20 cellular contexts compared by ENCODE assay signal in the genomic region with DNA sequence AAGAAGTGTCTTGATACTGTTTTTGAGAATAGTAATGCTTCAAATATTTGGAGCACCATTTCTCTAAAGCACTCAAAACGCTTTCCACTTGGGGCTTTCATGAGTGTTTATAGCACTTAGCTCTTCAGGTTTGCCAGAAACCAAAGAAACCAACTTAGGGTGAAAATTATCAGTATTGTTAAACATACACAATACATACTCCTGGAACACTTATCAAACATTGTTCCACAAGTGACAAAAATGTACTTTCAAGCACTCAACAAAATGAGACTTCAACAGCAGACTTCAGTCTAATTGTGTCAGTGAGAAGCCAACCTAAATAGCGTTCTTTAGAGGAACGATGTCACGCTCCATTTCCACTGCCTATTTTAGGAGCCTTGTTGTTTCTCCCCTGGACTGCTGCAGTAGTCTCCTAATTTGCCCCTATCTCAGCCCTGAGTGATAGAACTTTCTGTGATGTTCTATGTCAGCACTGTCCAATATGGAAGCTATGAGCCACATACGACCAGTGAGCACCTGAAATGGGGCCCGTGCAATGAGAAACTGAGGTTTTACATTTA.
DNase-seq lines count a peak whose midpoint lies in the region; ATAC-seq lines count a peak whose summit lies in the region.
"Had no signal": no experiment of that assay in that cellular context is flagged by ENCODE, and none has a peak within 500 bp of the region (broad histone marks: within the 10 kb centered on the region; RNA-seq: fewer than 3 reads in every experiment).

No MANE protein-coding gene starts in this region.

- no peaks in the 10 kb centered on the region for H3K27me3 Mint-ChIP-seq in naive B cell
- H3K27me3 Mint-ChIP-seq: CD4-positive, alpha-beta T cell had no signal

- peaks cover 53 to 76% (median 60%) of the 10 kb centered on the region in 3 donors for H3K4me1 Mint-ChIP-seq in naive B cell

- peak; percentile 69 to 74 for ATAC-seq in naive B cell (ENCODE audit: low read depth in 2 of 2)
- ATAC-seq: A549, K562 had no signal

- H3K9me2 ChIP-seq in Karpas-422 (replicated peaks; ENCODE audit: insufficient read depth, low read length): no peaks in the 10 kb centered on the region

- peak overlapping the region; percentile 80 for H3K27ac ChIP-seq in BLaER1
- 0 out of 2 replicates have a peak overlapping the region, but pooled peaks have one; percentile 14 for H3K27ac ChIP-seq in Karpas-422 (ENCODE audit: low read length)
- H3K27ac ChIP-seq: A549, HL-60, SJCRH30 had no signal

- H3K4me1 ChIP-seq in BLaER1 (peaks cover 52% of the 10 kb centered on the region), Karpas-422 (ENCODE audit: low read length) (peaks cover 18% of the 10 kb centered on the region), HAP-1 (no peaks in the 10 kb centered on the region; the same call in 1 of the 2 replicates)
- H3K4me1 ChIP-seq: A549, Caco-2, SJCRH30 had no signal

- H3K9me3 ChIP-seq in BLaER1: peaks cover 25% of the 10 kb centered on the region
- no peaks in the 10 kb centered on the region for H3K9me3 ChIP-seq in Karpas-422 (ENCODE audit: low read length)
- no peaks in the 10 kb centered on the region for H3K9me3 ChIP-seq in HAP-1
- H3K9me3 ChIP-seq: A549, BE2C, Caco-2, SJCRH30 had no signal

- H3K9ac ChIP-seq in BLaER1 (peak overlapping the region; percentile 18; the same call in 1 of the 2 replicates), Karpas-422 (ENCODE audit: low read length) (no peak overlapping the region)

- H4K20me1 ChIP-seq in BLaER1 (no peaks in the 10 kb centered on the region), Karpas-422 (ENCODE audit: insufficient read depth, low read depth, low read length) (no peaks in the 10 kb centered on the region)

- H3K79me2 ChIP-seq in Karpas-422 (ENCODE audit: low read length): no peaks in the 10 kb centered on the region

- peaks cover 0 to 13% of the 10 kb centered on the region in 2 donors for H3K36me3 Mint-ChIP-seq in naive B cell

- peak overlapping the region in 6 of 8 donors; percentile 17 to 76 (median 72) for H3K4me3 Mint-ChIP-seq in naive B cell
- H3K4me3 Mint-ChIP-seq: CD4-positive, alpha-beta T cell had no signal

- H2AFZ ChIP-seq in Karpas-422 (ENCODE audit: low read length): peak overlapping the region; percentile 70

- peak overlapping the region in 5 of 6 donors; percentile 17 to 88 (median 64) for H3K27ac Mint-ChIP-seq in naive B cell
- H3K27ac Mint-ChIP-seq: CD4-positive, alpha-beta T cell had no signal

- H3K4me2 ChIP-seq in BLaER1: peak overlapping the region; percentile 78
- peak overlapping the region; percentile 57 for H3K4me2 ChIP-seq in Karpas-422 (ENCODE audit: low read depth, low read length, poor library complexity, severe bottlenecking)
- H3K4me2 ChIP-seq: A549 had no signal

- H3K4me3 ChIP-seq in BLaER1: peak overlapping the region; percentile 29; the same call in 1 of the 2 replicates
- peak overlapping the region; percentile 1; the same call in 1 of the 2 replicates for H3K4me3 ChIP-seq in Karpas-422 (ENCODE audit: low read length)
- no peak overlapping the region for H3K4me3 ChIP-seq in HAP-1
- H3K4me3 ChIP-seq: A549, K562, SJCRH30 had no signal

- H3K36me3 ChIP-seq in BLaER1 (no peaks in the 10 kb centered on the region), Karpas-422 (ENCODE audit: insufficient read depth, low read length) (no peaks in the 10 kb centered on the region), HAP-1 (replicated peaks) (no peaks in the 10 kb centered on the region)
- H3K36me3 ChIP-seq: BE2C, SJCRH30 had no signal

- in situ Hi-C loops in HAP-1 (cut with MboI; ENCODE audit: low sequenced_read_pairs): no loop called here

- no peaks in the 10 kb centered on the region for H3K27me3 ChIP-seq in BLaER1
- no peaks in the 10 kb centered on the region for H3K27me3 ChIP-seq in Karpas-422 (ENCODE audit: low read length)
- H3K27me3 ChIP-seq in HAP-1 (ENCODE audit: low read depth): no peaks in the 10 kb centered on the region
- H3K27me3 ChIP-seq: BE2C, SJCRH30 had no signal

- peaks cover 0 to 9% (median 0%) of the 10 kb centered on the region in 7 donors for H3K9me3 Mint-ChIP-seq in naive B cell

- DNase-seq in Karpas-422: peak; percentile 55
- DNase-seq in NCI-H345 treated with DMSO at 0.1 percent for 48 hours (lab: John Stamatoyannopoulos, UW; ENCODE audit: unreplicated experiment): peak; percentile 52
- DNase-seq in naive B cell: peak; percentile 25
- DNase-seq in NCI-H2196 (lab: John Stamatoyannopoulos, UW; ENCODE audit: unreplicated experiment): no peak
- no peak for DNase-seq in HAP-1 (ENCODE audit: low spot score in 2 of 2)
- DNase-seq in DMS114 treated with DMSO at 0.1 percent for 48 hours (lab: John Stamatoyannopoulos, UW; ENCODE audit: unreplicated experiment): no peak
- DNase-seq: BE2C; Caco-2; CD4-positive, alpha-beta T cell; DMS153; MM.1S; NCI-H1048; NCI-H2081 treated with DMSO at 0.1 percent for 48 hours; OCI-M1; SJCRH30; T-helper 1 cell had no signal

Comparison
In these comparisons a context has a peak if more than half of its experiments do, and no peak if none do; other contexts are left out.
1. DNase-seq: peak in Karpas-422 (single experiment), NCI-H345 treated with DMSO at 0.1 percent for 48 hours (single experiment) and naive B cell (single experiment); none in NCI-H2196 (single experiment), HAP-1 (0 of 2) and DMS114 treated with DMSO at 0.1 percent for 48 hours (single experiment).